8 cellular contexts compared by ENCODE assay signal in genomic region chr1:24642481-24643361, GRCh38. TPM values are rescaled to one million over a fixed set of nuclear protein-coding genes. Genes with fewer than 3 reads are reported as not detected.
DNase-seq lines count a peak whose midpoint lies in the region; ATAC-seq and TF ChIP-seq lines count a peak whose summit lies in the region.

Gene SRRM1 (plus strand): TSS chr1:24643302. CDS start chr1:24643327, 25 bp downstream.

- ATAC-seq in GM23338, result peak; percentile 89
- ATAC-seq in activated T-helper 17 cell treated with anti-CD3 and anti-CD28 coated beads, Interleukin-2, amount 50 U/mL, for 72 hours (replicated peaks), result peak; percentile 93
- ATAC-seq in naive thymus-derived CD4-positive, alpha-beta T cell, result peak; percentile 93
- peak; percentile 89 to 91 for ATAC-seq in stimulated activated naive B cell treated with anti-CD40 and anti-IgM and Interleukin-4, amounts not matched to agents 10 μg/mL and 1 μg/mL and 100 μg/mL, for 72 hours (replicated peaks)

- peaks cover 20% of the 10 kb centered on the region for H3K4me1 ChIP-seq in GM23338 (ENCODE audit: insufficient read depth)
- H3K4me1 ChIP-seq in fibroblast of lung (ENCODE audit: control insufficient read depth, extremely low read depth, insufficient read depth, low read length), result peaks cover 7% of the 10 kb centered on the region
- H3K4me1 ChIP-seq in naive thymus-derived CD4-positive, alpha-beta T cell (ENCODE audit: control insufficient read depth in 2 of 2, insufficient read depth in 2 of 2, low read length in 2 of 2), result peaks cover 26 to 32% of the 10 kb centered on the region in 2 donors

- no peaks in the 10 kb centered on the region for H3K27me3 ChIP-seq in GM23338 (ENCODE audit: insufficient read depth)
- H3K27me3 ChIP-seq in fibroblast of lung (ENCODE audit: control insufficient read depth, insufficient read depth, low read length), result no peaks in the 10 kb centered on the region
- H3K27me3 ChIP-seq in naive thymus-derived CD4-positive, alpha-beta T cell (ENCODE audit: control insufficient read depth in 2 of 2, insufficient read depth in 2 of 2, low read length in 2 of 2), result no peaks in the 10 kb centered on the region

- peak within 1 kb of the TSS; percentile 99 for H3K4me2 ChIP-seq in GM23338
- peak within 1 kb of the TSS; percentile 96 for H3K4me2 ChIP-seq in fibroblast of lung (ENCODE audit: extremely low read depth, insufficient read depth, low read length)

- intact Hi-C loops in naive thymus-derived CD4-positive, alpha-beta T cell (cut with micrococcal nuclease), result loop anchor here (1.0 to 10.0 kb wide), 23 partner anchors 55 to 1298 kb away; partner anchors contain the start of genes CLIC4 (in 2 of the 2), NIPAL3 (in 2 of the 2), PNRC2 (in 2 of the 2) and RCAN3 (in 2 of the 2)

- H3F3A ChIP-seq in GM23338 (replicated peaks; ENCODE audit: low read depth), result peaks cover 38% of the 10 kb centered on the region

- H3K9me3 ChIP-seq in fibroblast of lung (ENCODE audit: control insufficient read depth, insufficient read depth, low read depth, low read length), result no peaks in the 10 kb centered on the region
- no peaks in the 10 kb centered on the region for H3K9me3 ChIP-seq in naive thymus-derived CD4-positive, alpha-beta T cell (ENCODE audit: control insufficient read depth in 2 of 3, low read length in 3 of 3)

- DNase-seq in EH (ENCODE audit: low read depth) (peak; percentile 100), GM23338 (ENCODE audit: low spot score) (peak; percentile 99), LNCaP clone FGC (ENCODE audit: low read depth) (peak; percentile 96), RWPE1 (ENCODE audit: low spot score) (peak; percentile 99), fibroblast of lung (ENCODE audit: low read depth in 2 of 2) (peak; percentile 100)
- peak; percentile 96 to 100 (median 99) for DNase-seq in naive thymus-derived CD4-positive, alpha-beta T cell
- DNase-seq in stimulated activated naive B cell treated with anti-CD40 and anti-IgM and Interleukin-4, amounts not matched to agents 10 μg/mL and 1 μg/mL and 100 μg/mL, for 72 hours, result peak; percentile 99

- H3K4me3 ChIP-seq in GM23338 (peak within 1 kb of the TSS; percentile 76), LNCaP clone FGC (ENCODE audit: low read depth, low read length) (peak within 1 kb of the TSS; percentile 78), fibroblast of lung (replicated peaks in 1 of 4; ENCODE audit: control extremely low read depth in 1 of 4, insufficient read depth in 1 of 4, low read depth in 3 of 4, low read length in 4 of 4) (peak within 1 kb of the TSS; percentile 91 to 99 (median 96))
- peak within 1 kb of the TSS; percentile 83 for H3K4me3 ChIP-seq in naive thymus-derived CD4-positive, alpha-beta T cell (ENCODE audit: low read length)

- H3K9me2 ChIP-seq in GM23338 (ENCODE audit: insufficient read depth), result no peaks in the 10 kb centered on the region

- TF ChIP-seq CTCF in GM23338 (conservative IDR thresholded peaks at IDR 0.05; ENCODE audit: low read depth in 2 of 2) (0 out of 4 replicates have a peak, but pooled peaks of 1 of the 2 experiments have one; percentile 20), LNCaP clone FGC (IDR thresholded peaks at IDR 0.05; ENCODE audit: control insufficient read depth, extremely low read depth, insufficient read depth) (no peak), RWPE1 (conservative IDR thresholded peaks at IDR 0.05; ENCODE audit: low read depth) (0 out of 2 replicates have a peak, but pooled peaks have one; percentile 7), fibroblast of lung (conservative IDR thresholded peaks at IDR 0.05 in 1 of 2, IDR thresholded peaks at IDR 0.05 in 1 of 2; ENCODE audit: low read depth in 1 of 2, low read length in 2 of 2) (peak in 1 of 2 donors; percentile 12)

- H3K27ac ChIP-seq in GM23338 (ENCODE audit: low read depth), result peak within 1 kb of the TSS; percentile 99
- H3K27ac ChIP-seq in RWPE1, result peak within 1 kb of the TSS; percentile 98
- peak within 1 kb of the TSS; percentile 100 for H3K27ac ChIP-seq in fibroblast of lung (ENCODE audit: insufficient read depth, low read length)
- H3K27ac ChIP-seq in naive thymus-derived CD4-positive, alpha-beta T cell (ENCODE audit: low read depth, low read length), result peak within 1 kb of the TSS; percentile 100

- H3K79me2 ChIP-seq in GM23338 (replicated peaks; ENCODE audit: insufficient read depth) (peaks cover 44% of the 10 kb centered on the region), fibroblast of lung (ENCODE audit: control insufficient read depth, insufficient read depth, low read length) (peaks cover 44% of the 10 kb centered on the region)

- H3K9me3 Mint-ChIP-seq in GM23338, result no peaks in the 10 kb centered on the region
- H3K9me3 Mint-ChIP-seq in activated T-helper 17 cell treated with anti-CD3 and anti-CD28 coated beads, Interleukin-2, amount 50 U/mL, for 72 hours, result no peaks in the 10 kb centered on the region
- H3K9me3 Mint-ChIP-seq in naive thymus-derived CD4-positive, alpha-beta T cell, result no peaks in the 10 kb centered on the region
- H3K9me3 Mint-ChIP-seq in stimulated activated naive B cell treated with anti-CD40 and anti-IgM and Interleukin-4, amounts not matched to agents 10 μg/mL and 1 μg/mL and 100 μg/mL, for 72 hours, result no peaks in the 10 kb centered on the region

- H3K36me3 ChIP-seq in GM23338 (ENCODE audit: insufficient read depth) (peaks cover 25% of the 10 kb centered on the region), fibroblast of lung (ENCODE audit: control insufficient read depth, insufficient read depth, low read length) (peaks cover 3% of the 10 kb centered on the region)
- H3K36me3 ChIP-seq in naive thymus-derived CD4-positive, alpha-beta T cell (ENCODE audit: control insufficient read depth in 2 of 3, insufficient read depth in 3 of 3, low read length in 3 of 3), result peaks cover 11 to 26% (median 13%) of the 10 kb centered on the region in 3 experiments

- CTCF ChIA-PET in RWPE1 (lab: Yijun Ruan, JAX), result interaction anchor here (0.6 to 1.1 kb wide), 3 partner anchors 9 to 594 kb away, joined by 4 to 7 read pairs (median 5); no protein-coding TSS in a partner anchor
- CTCF ChIA-PET in naive thymus-derived CD4-positive, alpha-beta T cell (lab: Charles Lee), result interaction anchor here (0.9 to 1.2 kb wide), 4 partner anchors 102 to 444 kb away, joined by 3 to 6 read pairs (median 4); partner anchors contain the start of gene CLIC4

- H3K27ac Mint-ChIP-seq in GM23338, result peak within 1 kb of the TSS; percentile 100
- H3K27ac Mint-ChIP-seq in activated T-helper 17 cell treated with anti-CD3 and anti-CD28 coated beads, Interleukin-2, amount 50 U/mL, for 72 hours, result peak within 1 kb of the TSS; percentile 96
- H3K27ac Mint-ChIP-seq in naive thymus-derived CD4-positive, alpha-beta T cell, result peak within 1 kb of the TSS; percentile 95 to 100 (median 99)
- peak within 1 kb of the TSS; percentile 98 for H3K27ac Mint-ChIP-seq in stimulated activated naive B cell treated with anti-CD40 and anti-IgM and Interleukin-4, amounts not matched to agents 10 μg/mL and 1 μg/mL and 100 μg/mL, for 72 hours

- POLR2A ChIA-PET in RWPE1 (lab: Yijun Ruan, JAX; ENCODE audit: low non-redundant PET), result interaction anchor here (0.9 kb wide), 1 partner anchor 47 kb away, joined by 3 read pairs; no protein-coding TSS in a partner anchor
- POLR2A ChIA-PET in naive thymus-derived CD4-positive, alpha-beta T cell (lab: Charles Lee), result interaction anchor here (0.6 to 1.7 kb wide), 13 partner anchors 13 to 1298 kb away, joined by 3 to 7 read pairs (median 3); partner anchors contain the start of genes CLIC4, HNRNPR, RCAN3 and SYF2

- peaks cover 29% of the 10 kb centered on the region for H4K20me1 ChIP-seq in GM23338 (replicated peaks; ENCODE audit: insufficient read depth)
- H4K20me1 ChIP-seq in fibroblast of lung (ENCODE audit: control insufficient read depth, extremely low read depth, insufficient read depth, low read length), result no peaks in the 10 kb centered on the region

- peak within 1 kb of the TSS; percentile 43 for H2AFZ ChIP-seq in GM23338
- peak within 1 kb of the TSS; percentile 68 for H2AFZ ChIP-seq in fibroblast of lung (ENCODE audit: low read length)

- peak within 1 kb of the TSS; percentile 100 for H3K9ac ChIP-seq in fibroblast of lung (ENCODE audit: insufficient read depth, low read length)

- peak within 1 kb of the TSS; percentile 99 for H3K4me3 Mint-ChIP-seq in GM23338
- H3K4me3 Mint-ChIP-seq in activated T-helper 17 cell treated with anti-CD3 and anti-CD28 coated beads, Interleukin-2, amount 50 U/mL, for 72 hours, result peak within 1 kb of the TSS; percentile 89
- peak within 1 kb of the TSS; percentile 88 to 100 (median 95) for H3K4me3 Mint-ChIP-seq in naive thymus-derived CD4-positive, alpha-beta T cell
- peak within 1 kb of the TSS; percentile 90 to 93 for H3K4me3 Mint-ChIP-seq in stimulated activated naive B cell treated with anti-CD40 and anti-IgM and Interleukin-4, amounts not matched to agents 10 μg/mL and 1 μg/mL and 100 μg/mL, for 72 hours

- peaks cover 39% of the 10 kb centered on the region for H3K36me3 Mint-ChIP-seq in GM23338 (ENCODE audit: low read depth)
- H3K36me3 Mint-ChIP-seq in activated T-helper 17 cell treated with anti-CD3 and anti-CD28 coated beads, Interleukin-2, amount 50 U/mL, for 72 hours (ENCODE audit: low read depth), result peaks cover 45% of the 10 kb centered on the region
- peaks cover 8 to 20% (median 13%) of the 10 kb centered on the region in 5 donors for H3K36me3 Mint-ChIP-seq in naive thymus-derived CD4-positive, alpha-beta T cell
- peaks cover 18 to 32% of the 10 kb centered on the region in 2 donors for H3K36me3 Mint-ChIP-seq in stimulated activated naive B cell treated with anti-CD40 and anti-IgM and Interleukin-4, amounts not matched to agents 10 μg/mL and 1 μg/mL and 100 μg/mL, for 72 hours

- peaks cover 18% of the 10 kb centered on the region for H3K4me1 Mint-ChIP-seq in GM23338
- peaks cover 32% of the 10 kb centered on the region for H3K4me1 Mint-ChIP-seq in activated T-helper 17 cell treated with anti-CD3 and anti-CD28 coated beads, Interleukin-2, amount 50 U/mL, for 72 hours
- H3K4me1 Mint-ChIP-seq in naive thymus-derived CD4-positive, alpha-beta T cell, result peaks cover 26 to 58% (median 51%) of the 10 kb centered on the region in 7 donors
- H3K4me1 Mint-ChIP-seq in stimulated activated naive B cell treated with anti-CD40 and anti-IgM and Interleukin-4, amounts not matched to agents 10 μg/mL and 1 μg/mL and 100 μg/mL, for 72 hours, result peaks cover 12 to 38% of the 10 kb centered on the region in 2 donors

- peaks cover 17% of the 10 kb centered on the region for H3K27me3 Mint-ChIP-seq in GM23338 (ENCODE audit: insufficient read depth, low read depth, poor library complexity)
- H3K27me3 Mint-ChIP-seq in activated T-helper 17 cell treated with anti-CD3 and anti-CD28 coated beads, Interleukin-2, amount 50 U/mL, for 72 hours, result no peaks in the 10 kb centered on the region
- peaks cover 0 to under 1% (median 0%) of the 10 kb centered on the region in 5 donors for H3K27me3 Mint-ChIP-seq in naive thymus-derived CD4-positive, alpha-beta T cell
- H3K27me3 Mint-ChIP-seq in stimulated activated naive B cell treated with anti-CD40 and anti-IgM and Interleukin-4, amounts not matched to agents 10 μg/mL and 1 μg/mL and 100 μg/mL, for 72 hours, result no peaks in the 10 kb centered on the region

RNA-seq across cellular contexts. Expression of gene SRRM1, which starts in this region (rescaled TPM):
- total RNA-seq in GM23338 (2014; rRNA removed; shearing (Covaris generic)), result 115 and 118 TPM in 2 replicates
- polyA plus RNA-seq in GM23338 (2016; fragmentation: Nextera tagmentation; extraction: Ambion mirVana), result 649 and 666 TPM in 2 replicates
- 100 to 1,000 TPM; 151 to 223 TPM for total RNA-seq in activated T-helper 17 cell treated with anti-CD3 and anti-CD28 coated beads, Interleukin-2, amount 50 U/mL, for 72 hours
- 28.5 and 30.7 TPM in 2 replicates for total RNA-seq in fibroblast of lung
- 55.8 and 88.3 TPM in 2 replicates for polyA plus RNA-seq in fibroblast of lung
- polyA plus RNA-seq in fibroblast of lung (2012), result 54.0 and 57.6 TPM in 2 replicates
- polyA minus RNA-seq in fibroblast of lung (ENCODE audit: low replicate concordance), result 41.2 and 66.6 TPM in 2 replicates
- 100 to 1,000 TPM; 188 to 342 (median 246) TPM for total RNA-seq in naive thymus-derived CD4-positive, alpha-beta T cell
- polyA plus RNA-seq in naive thymus-derived CD4-positive, alpha-beta T cell, result 100 to 1,000 TPM; 173 to 261 TPM

Comparison
In these comparisons a context has a peak if more than half of its experiments do, and no peak if none do; other contexts are left out.
1. Peak in every context shown above with its lines: DNase-seq, ATAC-seq, H3K4me3 ChIP-seq and H3K27ac ChIP-seq.